ENCODE assay signal across 11 cellular contexts in the genomic region with DNA sequence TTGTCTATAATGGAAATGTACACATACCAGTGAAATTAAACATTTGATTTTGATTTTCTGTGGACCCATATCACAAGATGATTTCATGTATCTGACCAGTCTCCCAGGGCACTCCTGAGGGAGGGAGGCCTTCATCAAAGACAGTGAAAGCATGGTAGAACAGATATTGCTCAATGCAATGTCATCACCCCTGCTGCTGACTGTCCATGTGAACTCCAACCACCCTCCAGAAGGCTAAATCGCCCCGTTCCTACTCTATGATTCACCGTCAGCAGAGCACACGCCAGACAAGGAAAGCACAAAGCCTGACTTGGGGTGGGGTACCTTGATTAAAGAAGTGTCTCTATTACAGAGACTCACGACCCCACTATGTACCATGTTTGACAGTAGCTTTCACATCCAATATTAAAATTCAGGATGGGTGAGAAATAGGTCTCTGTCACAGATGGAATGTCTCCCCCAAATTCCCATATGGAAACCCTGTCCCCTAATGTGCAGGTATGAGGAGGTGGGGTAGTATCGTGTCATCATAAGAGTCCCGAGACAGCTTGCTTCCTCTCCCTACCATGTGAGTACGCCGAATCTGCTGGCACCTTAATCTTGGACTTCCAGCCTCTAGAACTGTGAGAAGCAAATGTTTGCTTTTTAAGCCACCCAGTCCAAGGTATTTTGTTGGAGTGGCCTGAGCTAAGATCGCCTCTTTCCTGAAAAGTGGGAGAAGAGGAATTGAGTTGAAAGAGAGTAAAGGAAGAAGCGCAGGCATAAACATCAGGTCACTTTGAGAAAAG. TPM values are rescaled to one million over a fixed set of nuclear protein-coding genes. Genes with fewer than 3 reads are reported as not detected.
DNase-seq lines count a peak whose midpoint lies in the region; ATAC-seq and TF ChIP-seq lines count a peak whose summit lies in the region.
"Had no signal": no experiment of that assay in that cellular context is flagged by ENCODE, and none has a peak within 500 bp of the region (broad histone marks: within the 10 kb centered on the region; RNA-seq: fewer than 3 reads in every experiment).

No MANE protein-coding gene starts in this region.

- no peak for TF ChIP-seq CTCF in HL-60 (IDR thresholded peaks at IDR 0.05; ENCODE audit: insufficient read depth, low read length)
- no peak for TF ChIP-seq CTCF in gastroesophageal sphincter (IDR thresholded peaks at IDR 0.05)
- TF ChIP-seq CTCF in prostate gland (IDR thresholded peaks at IDR 0.05) = no peak

- H3K27me3 Mint-ChIP-seq in T-helper 17 cell = peaks cover under 1% of the 10 kb centered on the region

- no peak overlapping the region for H3K4me3 Mint-ChIP-seq in T-helper 17 cell
- H3K4me3 Mint-ChIP-seq: activated CD4-positive, alpha-beta memory T cell treated with anti-CD3 and anti-CD28 coated beads, Interleukin-2, amount 10 ng/mL, durations not matched to agents 7 days and 5 days; neural progenitor cell had no signal

- ATAC-seq in T-helper 17 cell (peak; percentile 30), gastroesophageal sphincter (peak; percentile 74)

- peaks cover 0 to 35% of the 10 kb centered on the region in 2 donors for H3K36me3 ChIP-seq in gastroesophageal sphincter
- no peaks in the 10 kb centered on the region for H3K36me3 ChIP-seq in prostate gland
- H3K36me3 ChIP-seq: cardiac muscle cell, neural progenitor cell had no signal

- DNase-seq in HL-60 (ENCODE audit: low read depth in 1 of 2, low spot score in 1 of 2) (peak; percentile 56 to 90), T-helper 17 cell (no peak), smooth muscle cell of the brain vasculature (ENCODE audit: low read depth, low spot score) (peak; percentile 44), NCI-H146 (lab: John Stamatoyannopoulos, UW) (no peak), prostate gland (ENCODE audit: low spot score) (no peak), substantia nigra (lab: John Stamatoyannopoulos, UW) (no peak)
- DNase-seq: activated CD4-positive, alpha-beta memory T cell treated with anti-CD3 and anti-CD28 coated beads, Interleukin-2, amount 10 ng/mL, durations not matched to agents 7 days and 5 days; SHP77 had no signal

- intact Hi-C loops in prostate gland (cut with DNase I) = no loop called here

- peaks cover 10% of the 10 kb centered on the region for H3K4me1 Mint-ChIP-seq in T-helper 17 cell

- no peak overlapping the region for H3K27ac ChIP-seq in HL-60 (replicated peaks)
- H3K27ac ChIP-seq in gastroesophageal sphincter = no peak overlapping the region
- H3K27ac ChIP-seq in prostate gland = no peak overlapping the region
- H3K27ac ChIP-seq in substantia nigra (ENCODE audit: low read depth, low read length, poor library complexity, severe bottlenecking) = no peak overlapping the region
- H3K27ac ChIP-seq: cardiac muscle cell, neural progenitor cell had no signal

- H3K27ac Mint-ChIP-seq in T-helper 17 cell = peak overlapping the region; percentile 21
- H3K27ac Mint-ChIP-seq: activated CD4-positive, alpha-beta memory T cell treated with anti-CD3 and anti-CD28 coated beads, Interleukin-2, amount 10 ng/mL, durations not matched to agents 7 days and 5 days; neural progenitor cell had no signal

- H3K9me3 ChIP-seq in T-helper 17 cell (ENCODE audit: control insufficient read depth, low read length, poor library complexity, severe bottlenecking) = no peaks in the 10 kb centered on the region
- no peaks in the 10 kb centered on the region for H3K9me3 ChIP-seq in gastroesophageal sphincter
- no peaks in the 10 kb centered on the region for H3K9me3 ChIP-seq in prostate gland

- H3K4me3 ChIP-seq in HL-60 (replicated peaks; ENCODE audit: insufficient read depth, low read length) (no peak overlapping the region), gastroesophageal sphincter (no peak overlapping the region), prostate gland (no peak overlapping the region)
- H3K4me3 ChIP-seq: cardiac muscle cell, neural progenitor cell had no signal

- TF ChIP-seq POLR2A in gastroesophageal sphincter (IDR thresholded peaks at IDR 0.05) = no peak
- no peak for TF ChIP-seq POLR2A in prostate gland (IDR thresholded peaks at IDR 0.05)

- TF ChIP-seq EP300 in gastroesophageal sphincter (IDR thresholded peaks at IDR 0.05) = no peak

- H3K4me1 ChIP-seq in gastroesophageal sphincter (peaks cover 0 to 14% (median 4%) of the 10 kb centered on the region in 3 donors), prostate gland (replicated peaks) (no peaks in the 10 kb centered on the region)

- H3K36me3 Mint-ChIP-seq in T-helper 17 cell (ENCODE audit: low read depth) = peaks cover 10% of the 10 kb centered on the region

- 100% methylated on average over 2 to 7 of the region's 11 CpGs for WGBS in gastroesophageal sphincter (ENCODE audit: low coverage in 1 of 2), 2 donors
- 93% methylated on average over 11 of the region's 11 CpGs for WGBS in prostate gland

- H3K27me3 ChIP-seq in HL-60 (ENCODE audit: insufficient read depth, poor library complexity, severe bottlenecking) = no peaks in the 10 kb centered on the region
- H3K27me3 ChIP-seq in gastroesophageal sphincter = no peaks in the 10 kb centered on the region
- no peaks in the 10 kb centered on the region for H3K27me3 ChIP-seq in prostate gland (replicated peaks; ENCODE audit: insufficient read depth)
- H3K27me3 ChIP-seq: cardiac muscle cell, neural progenitor cell had no signal

RNA-seq across cellular contexts. Expression of gene CYB5A, which starts 42.4 kb away (rescaled TPM):
- total RNA-seq in T-helper 17 cell (10 to 100 TPM; 14.5 to 14.8 TPM), gastroesophageal sphincter (100 to 1,000 TPM in 1 of 4 donors, 10 to 100 TPM in 3; 53.8 to 118 (median 75.2) TPM), prostate gland (100 to 1,000 TPM in 1 of 2 donors, 10 to 100 TPM in 1; 76.6 to 144 TPM)

Comparison
In these comparisons a context has a peak if more than half of its experiments do, and no peak if none do; other contexts are left out.
1. DNase-seq: peak in HL-60 (2 of 2) and smooth muscle cell of the brain vasculature (single experiment); none in T-helper 17 cell (0 of 3), NCI-H146 (single experiment), prostate gland (single experiment) and substantia nigra (0 of 49).